In genomic region chr1:174954686-174955669, GRCh38 we compare ENCODE assay signal across 10 cellular contexts. TPM values are rescaled to one million over a fixed set of nuclear protein-coding genes. Genes with fewer than 3 reads are reported as not detected.
DNase-seq lines count a peak whose midpoint lies in the region; ATAC-seq, FAIRE-seq and TF ChIP-seq lines count a peak whose summit lies in the region.
"Had no signal": no experiment of that assay in that cellular context is flagged by ENCODE, and none has a peak within 500 bp of the region (broad histone marks: within the 10 kb centered on the region; RNA-seq: fewer than 3 reads in every experiment).

No MANE protein-coding gene starts in this region.

- in situ Hi-C loops in transverse colon (cut with MboI; ENCODE audit: low pct_ligation_motif_present in 1 of 4, low pct_unique_long_range_greater_than_20kb in 1 of 4, low sequenced_read_pairs in 3 of 4): no loop called here

- no peak for FAIRE-seq in kidney (lab: Jason Lieb, UNC)

- peak overlapping the region; percentile 15 for H3K27ac ChIP-seq in cingulate gyrus (ENCODE audit: low read depth, low read length)
- peak overlapping the region; percentile 11 to 59 (median 52) for H3K27ac ChIP-seq in transverse colon
- H3K27ac ChIP-seq in kidney (ENCODE audit: low read depth in 2 of 2, low read length in 2 of 2): no peak overlapping the region

- H3K9me3 ChIP-seq in transverse colon (no peaks in the 10 kb centered on the region), kidney (ENCODE audit: control insufficient read depth in 1 of 2, low read length in 2 of 2) (no peaks in the 10 kb centered on the region)

- TF ChIP-seq CTCF in transverse colon (IDR thresholded peaks at IDR 0.05) (no peak), kidney (IDR thresholded peaks at IDR 0.05; ENCODE audit: borderline replicate concordance, extremely low read depth, insufficient read depth) (no peak)

- no peak for DNase-seq in activated naive CD8-positive, alpha-beta T cell treated with anti-CD3 and anti-CD28 coated beads, Interleukin-2, amount 50 U/mL, for 24 hours
- no peak for DNase-seq in activated naive CD8-positive, alpha-beta T cell treated with anti-CD3 and anti-CD28 coated beads for 36 hours
- DNase-seq in NCI-H510A (lab: John Stamatoyannopoulos, UW) (peak; percentile 22), transverse colon (no peak), kidney (no peak)
- DNase-seq in activated T-cell treated with anti-CD3 and anti-CD28 coated beads, Interleukin-2, amount 50 U/mL, for 48 hours: no peak
- DNase-seq: activated effector memory CD4-positive, alpha-beta T cell treated with anti-CD3 and anti-CD28 coated beads, Interleukin-2, amount 50 U/mL, for 16 hours had no signal

- peaks cover 2% of the 10 kb centered on the region for H3K36me3 Mint-ChIP-seq in activated naive CD8-positive, alpha-beta T cell treated with anti-CD3 and anti-CD28 coated beads, Interleukin-2, amount 50 U/mL, for 24 hours (ENCODE audit: low read depth)
- peaks cover 2% of the 10 kb centered on the region for H3K36me3 Mint-ChIP-seq in activated naive CD8-positive, alpha-beta T cell treated with anti-CD3 and anti-CD28 coated beads for 36 hours

- peaks cover 28% of the 10 kb centered on the region for H3K4me1 Mint-ChIP-seq in activated naive CD8-positive, alpha-beta T cell treated with anti-CD3 and anti-CD28 coated beads, Interleukin-2, amount 50 U/mL, for 24 hours
- H3K4me1 Mint-ChIP-seq in activated naive CD8-positive, alpha-beta T cell treated with anti-CD3 and anti-CD28 coated beads for 36 hours: peaks cover 31% of the 10 kb centered on the region

- no peak overlapping the region for H3K4me3 ChIP-seq in transverse colon
- no peak overlapping the region for H3K4me3 ChIP-seq in kidney (ENCODE audit: low read length in 2 of 2)

- no peak for TF ChIP-seq POLR2A in transverse colon (IDR thresholded peaks at IDR 0.05)

- H3K4me1 ChIP-seq in transverse colon: peaks cover 8 to 30% (median 14%) of the 10 kb centered on the region in 4 donors
- peaks cover 0 to 5% of the 10 kb centered on the region in 2 donors for H3K4me1 ChIP-seq in kidney (ENCODE audit: control insufficient read depth in 1 of 2, insufficient read depth in 1 of 2, low read depth in 1 of 2, low read length in 2 of 2)

- H3K27me3 Mint-ChIP-seq in activated naive CD8-positive, alpha-beta T cell treated with anti-CD3 and anti-CD28 coated beads, Interleukin-2, amount 50 U/mL, for 24 hours: no peaks in the 10 kb centered on the region
- H3K27me3 Mint-ChIP-seq in activated naive CD8-positive, alpha-beta T cell treated with anti-CD3 and anti-CD28 coated beads for 36 hours: no peaks in the 10 kb centered on the region

- H3K36me3 ChIP-seq in transverse colon: no peaks in the 10 kb centered on the region
- H3K36me3 ChIP-seq in kidney (ENCODE audit: control insufficient read depth in 1 of 2, insufficient read depth in 2 of 2, low read length in 2 of 2): no peaks in the 10 kb centered on the region

- H3K9ac ChIP-seq in kidney (ENCODE audit: low read length in 2 of 2): no peak overlapping the region

- no peak overlapping the region for H3K4me3 Mint-ChIP-seq in activated naive CD8-positive, alpha-beta T cell treated with anti-CD3 and anti-CD28 coated beads, Interleukin-2, amount 50 U/mL, for 24 hours
- H3K4me3 Mint-ChIP-seq in activated naive CD8-positive, alpha-beta T cell treated with anti-CD3 and anti-CD28 coated beads for 36 hours: no peak overlapping the region

- 35 to 47% methylated on average over 2 to 3 of the region's 3 CpGs for WGBS in transverse colon (ENCODE audit: low coverage in 1 of 2), 2 donors

- no peaks in the 10 kb centered on the region for H3K27me3 ChIP-seq in transverse colon

- H3K27ac Mint-ChIP-seq in activated naive CD8-positive, alpha-beta T cell treated with anti-CD3 and anti-CD28 coated beads, Interleukin-2, amount 50 U/mL, for 24 hours: peak overlapping the region; percentile 3
- no peak overlapping the region for H3K27ac Mint-ChIP-seq in activated naive CD8-positive, alpha-beta T cell treated with anti-CD3 and anti-CD28 coated beads for 36 hours

- intact Hi-C loops in transverse colon (cut with DNase I; ENCODE audit: low total_unique reads): no loop called here
- intact Hi-C loops in kidney (cut with DNase I): no loop called here

- ATAC-seq in activated naive CD8-positive, alpha-beta T cell treated with anti-CD3 and anti-CD28 coated beads, Interleukin-2, amount 50 U/mL, for 24 hours: no peak
- ATAC-seq in GM21360 (IDR thresholded peaks at IDR 0.05; ENCODE audit: unreplicated experiment): no peak
- ATAC-seq: Panc1 had no signal

- no peak for TF ChIP-seq EP300 in transverse colon (IDR thresholded peaks at IDR 0.05; ENCODE audit: low read depth)

- no peaks in the 10 kb centered on the region for H3K9me3 Mint-ChIP-seq in activated naive CD8-positive, alpha-beta T cell treated with anti-CD3 and anti-CD28 coated beads, Interleukin-2, amount 50 U/mL, for 24 hours
- H3K9me3 Mint-ChIP-seq in activated naive CD8-positive, alpha-beta T cell treated with anti-CD3 and anti-CD28 coated beads for 36 hours: no peaks in the 10 kb centered on the region

RNA-seq across cellular contexts. Expression of gene CACYBP, which starts 44.8 kb away (rescaled TPM):
- total RNA-seq in activated naive CD8-positive, alpha-beta T cell treated with anti-CD3 and anti-CD28 coated beads for 36 hours: 100 to 1,000 TPM; 345 to 385 TPM
- 100 to 1,000 TPM in 1 of 4 donors, 10 to 100 TPM in 3; 32.9 to 741 (median 62.1) TPM for total RNA-seq in transverse colon
- total RNA-seq in kidney: 49.7 TPM
- polyA plus RNA-seq in kidney (ENCODE audit: insufficient read depth, low read depth, low replicate concordance): 97.4 TPM

Comparison
In these comparisons a context has a peak if more than half of its experiments do, and no peak if none do; other contexts are left out.
1. H3K27ac ChIP-seq: peak in cingulate gyrus (single experiment) and transverse colon (4 of 4); none in kidney (0 of 2).